ENCODE assay signal across 8 cellular contexts in the genomic region with DNA sequence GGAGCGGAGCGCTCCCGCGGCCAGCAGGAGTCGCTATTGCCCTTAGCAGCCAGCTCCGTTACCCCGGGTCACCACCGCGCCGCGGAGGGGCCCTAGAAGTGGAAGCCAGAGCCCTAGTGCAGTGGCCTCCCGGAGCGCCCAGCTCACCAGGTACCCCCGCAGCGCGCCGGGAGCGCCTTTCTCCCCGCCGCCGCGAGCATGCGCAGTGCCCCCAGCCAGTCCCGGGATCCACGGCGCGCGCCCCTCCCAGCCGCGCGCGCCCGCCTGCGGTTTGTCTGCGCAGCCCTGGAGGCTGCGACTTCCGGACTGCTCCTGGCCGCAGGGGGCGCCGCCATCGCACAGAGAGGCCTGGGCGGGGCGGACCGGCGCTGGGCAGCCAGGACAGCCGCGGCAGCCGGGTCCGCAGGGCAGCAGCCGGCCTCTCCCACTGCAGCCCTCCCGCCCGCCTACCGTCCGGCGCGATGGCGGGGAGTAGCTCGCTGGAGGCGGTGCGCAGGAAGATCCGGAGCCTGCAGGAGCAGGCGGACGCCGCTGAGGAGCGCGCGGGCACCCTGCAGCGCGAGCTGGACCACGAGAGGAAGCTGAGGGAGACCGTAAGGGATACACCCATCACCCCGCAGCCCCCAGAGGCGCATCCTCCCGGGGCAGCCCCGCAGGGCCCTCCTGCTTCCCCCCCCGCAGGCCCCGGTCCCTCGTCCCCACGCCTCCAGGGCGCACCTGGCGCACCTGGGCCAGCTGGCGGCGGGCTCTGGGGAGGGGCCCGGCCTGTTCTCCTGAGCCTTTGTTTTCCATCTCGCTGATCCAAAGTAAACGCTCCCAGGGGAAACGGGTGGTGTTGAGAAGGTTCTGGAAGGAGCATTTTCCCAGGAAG. TPM values are rescaled to one million over a fixed set of nuclear protein-coding genes. Genes with fewer than 3 reads are reported as not detected.
DNase-seq lines count a peak whose midpoint lies in the region; ATAC-seq and TF ChIP-seq lines count a peak whose summit lies in the region.

No MANE protein-coding gene starts in this region.

- H3K27ac Mint-ChIP-seq in central memory CD8-positive, alpha-beta T cell (ENCODE audit: low read depth): peak overlapping the region; percentile 76

- peak; percentile 83 for ATAC-seq in GM18907 (IDR thresholded peaks at IDR 0.05; ENCODE audit: unreplicated experiment)
- peak; percentile 78 for ATAC-seq in HG03159 (IDR thresholded peaks at IDR 0.05; ENCODE audit: unreplicated experiment)
- ATAC-seq in central memory CD8-positive, alpha-beta T cell (replicated peaks; ENCODE audit: extremely low read depth, poor library complexity, severe bottlenecking): peak; percentile 79

- peak; percentile 91 for DNase-seq in AG08396 (ENCODE audit: low spot score)
- DNase-seq in NCI-H2227 treated with DMSO at 0.1 percent for 48 hours (lab: John Stamatoyannopoulos, UW): peak; percentile 75
- peak; percentile 57 for DNase-seq in activated CD4-positive, CD25-positive, alpha-beta regulatory T cell treated with anti-CD3 and anti-CD28 coated beads, Interleukin-2, amount 50 U/mL, for 16 hours (ENCODE audit: low read depth, low spot score)
- peak; percentile 77 to 78 for DNase-seq in central memory CD8-positive, alpha-beta T cell (ENCODE audit: low spot score in 2 of 2)
- no peak for DNase-seq in kidney epithelial cell (ENCODE audit: low read depth)
- DNase-seq in stimulated activated CD4-positive, alpha-beta T cell treated with anti-CD3 and anti-CD28 coated beads, Interleukin-15, amount 100 ng/mL, for 24 hours: peak; percentile 90

- H3K9me3 Mint-ChIP-seq in central memory CD8-positive, alpha-beta T cell: no peaks in the 10 kb centered on the region

- peak; percentile 96 for TF ChIP-seq CTCF in kidney epithelial cell (IDR thresholded peaks at IDR 0.05; ENCODE audit: insufficient read depth, low read length, poor library complexity, severe bottlenecking)

- peaks cover 3% of the 10 kb centered on the region for H3K36me3 ChIP-seq in kidney epithelial cell (ENCODE audit: control insufficient read depth, insufficient read depth, low read length)

- H3K4me3 ChIP-seq in kidney epithelial cell (ENCODE audit: low read depth, low read length): peak overlapping the region; percentile 87

- H3K27me3 ChIP-seq in kidney epithelial cell (ENCODE audit: control insufficient read depth, insufficient read depth, low read length): no peaks in the 10 kb centered on the region

- H3K4me3 Mint-ChIP-seq in central memory CD8-positive, alpha-beta T cell: peak overlapping the region; percentile 93

- peaks cover 27% of the 10 kb centered on the region for H3K4me1 Mint-ChIP-seq in central memory CD8-positive, alpha-beta T cell

- H3K27me3 Mint-ChIP-seq in central memory CD8-positive, alpha-beta T cell: peaks cover 41% of the 10 kb centered on the region

- peaks cover 14% of the 10 kb centered on the region for H3K36me3 Mint-ChIP-seq in central memory CD8-positive, alpha-beta T cell (ENCODE audit: insufficient read depth)

RNA-seq across cellular contexts. Expression of gene TPM1, which starts 5.8 kb away (rescaled TPM):
- total RNA-seq in kidney epithelial cell: 818 and 847 TPM in 2 replicates
